In the genomic region with DNA sequence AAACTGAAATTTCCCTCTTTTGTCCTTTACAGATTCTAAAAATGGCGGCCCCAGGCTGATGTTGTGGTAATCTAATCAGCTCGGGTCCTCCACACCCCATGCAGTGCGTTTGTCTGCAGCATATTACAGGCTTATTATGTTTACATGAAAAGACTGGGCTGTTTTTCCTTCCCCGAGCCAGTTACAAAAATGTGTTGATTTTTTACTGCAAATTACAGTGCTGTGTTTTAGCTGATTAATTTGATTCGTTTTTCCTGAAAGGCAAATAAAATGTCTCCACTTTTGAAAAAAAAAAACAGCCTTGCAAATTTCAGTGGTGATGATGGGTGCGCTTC, we compare ENCODE assay signal across 8 cellular contexts. TPM values are rescaled to one million over a fixed set of nuclear protein-coding genes. Genes with fewer than 3 reads are reported as not detected.
DNase-seq lines count a peak whose midpoint lies in the region; ATAC-seq, FAIRE-seq and TF ChIP-seq lines count a peak whose summit lies in the region.

No MANE protein-coding gene starts in this region.

- DNase-seq in BJ (ENCODE audit: low read depth) (no peak), H7 (peak; percentile 33), RPMI7951 (ENCODE audit: low read depth) (peak; percentile 39), memory B cell (ENCODE audit: low spot score in 2 of 2) (peak in 1 of 2 donors; percentile 11), type B pancreatic cell (ENCODE audit: extremely low spot score, unreplicated experiment) (no peak), ureter (ENCODE audit: low spot score) (no peak), D721Med (ENCODE audit: insufficient read length, low spot score) (no peak)

- H3K4me3 ChIP-seq in BJ (ENCODE audit: low read depth, low read length) (peak overlapping the region; percentile 80), H7 (ENCODE audit: insufficient read depth, low read depth, low read length) (peak overlapping the region; percentile 97)

- H3K27me3 ChIP-seq in BJ (ENCODE audit: control insufficient read depth, insufficient read depth, low read length) (no peaks in the 10 kb centered on the region), H7 (ENCODE audit: control insufficient read depth, insufficient read depth, low read length) (no peaks in the 10 kb centered on the region)

- TF ChIP-seq CTCF in BJ (IDR thresholded peaks at IDR 0.05; ENCODE audit: insufficient read depth, low read depth, low read length) (no peak), type B pancreatic cell (conservative IDR thresholded peaks at IDR 0.05) (no peak), D721Med (IDR thresholded peaks at IDR 0.05; ENCODE audit: insufficient read depth, missing control alignments) (no peak)

- H3K27ac Mint-ChIP-seq in memory B cell (peak overlapping the region; percentile 100), type B pancreatic cell (peak overlapping the region; percentile 100)

- CTCF ChIA-PET in BJ (lab: Yijun Ruan, JAX), result interaction anchor here (0.6 to 3.2 kb wide), 7 partner anchors 11 to 92 kb away, joined by 3 to 12 read pairs (median 3); no protein-coding TSS in a partner anchor

- POLR2A ChIA-PET in BJ (lab: Charles Lee), result interaction anchor here (0.7 to 1.2 kb wide), 2 partner anchors 11 to 32 kb away, joined by 7 to 12 read pairs; no protein-coding TSS in a partner anchor

- H3K36me3 ChIP-seq in BJ (ENCODE audit: control insufficient read depth, insufficient read depth, low read length), result no peaks in the 10 kb centered on the region; the same call in 1 of the 2 replicates
- H3K36me3 ChIP-seq in H7 (replicated peaks; ENCODE audit: control insufficient read depth, insufficient read depth, low read length), result no peaks in the 10 kb centered on the region

- H3K4me3 Mint-ChIP-seq in memory B cell (peak overlapping the region; percentile 95), type B pancreatic cell (peak overlapping the region; percentile 99)

- H3K27ac ChIP-seq in cingulate gyrus (ENCODE audit: low read depth, low read length), result peak overlapping the region; percentile 100

- H3K9me3 Mint-ChIP-seq in memory B cell (no peaks in the 10 kb centered on the region), type B pancreatic cell (no peaks in the 10 kb centered on the region)

- H3K36me3 Mint-ChIP-seq in memory B cell (peaks cover 4% of the 10 kb centered on the region), type B pancreatic cell (peaks cover 5% of the 10 kb centered on the region)

- no peaks in the 10 kb centered on the region for H3K27me3 Mint-ChIP-seq in memory B cell
- peaks cover 8% of the 10 kb centered on the region for H3K27me3 Mint-ChIP-seq in type B pancreatic cell

- no peak for ATAC-seq in memory B cell (ENCODE audit: low read depth)

- no peak for FAIRE-seq in D721Med (lab: Jason Lieb, UNC)

- H3K4me1 Mint-ChIP-seq in memory B cell (peaks cover 19% of the 10 kb centered on the region), type B pancreatic cell (ENCODE audit: unreplicated experiment) (peaks cover 14% of the 10 kb centered on the region)

RNA-seq across cellular contexts. Expression of a gene that starts 1.6 kb away (rescaled TPM):
- 4.4 and 8.0 TPM in 2 replicates for polyA plus RNA-seq in BJ (2011; rRNA removed)
- polyA minus RNA-seq in BJ (2011; rRNA and poly(A)+ RNA removed), result 43.8 and 60.3 TPM in 2 replicates
- 19.7 and 36.8 TPM in 2 replicates for total RNA-seq in H7 (2014; rRNA removed; shearing (Covaris generic))
- 39.3 and 63.4 TPM in 2 replicates for total RNA-seq in RPMI7951 (2014; rRNA removed; shearing (Covaris generic))
- total RNA-seq in type B pancreatic cell (ENCODE audit: low replicate concordance) (63.0 and 75.6 TPM in 2 replicates), ureter (120 TPM)

Comparison
In these comparisons a context has a peak if more than half of its experiments do, and no peak if none do; other contexts are left out.
1. DNase-seq: peak in H7 (single experiment) and RPMI7951 (single experiment); none in BJ (single experiment), type B pancreatic cell (single experiment), ureter (single experiment) and D721Med (single experiment).